13 cellular contexts compared by ENCODE assay signal in genomic region chr22:48573766-48574165, GRCh38.
"Had no signal": no experiment of that assay in that cellular context is flagged by ENCODE, and none has a peak within 500 bp of the region (broad histone marks: within the 10 kb centered on the region; RNA-seq: fewer than 3 reads in every experiment).

No MANE protein-coding gene starts in this region.

- DNase-seq: effector memory CD4-positive, alpha-beta T cell; gastrocnemius medialis; islet precursor cell; mesendoderm; naive thymus-derived CD4-positive, alpha-beta T cell; occipital lobe; spleen; stimulated activated CD4-positive, alpha-beta T cell treated with anti-CD3 and anti-CD28 coated beads, Interleukin-15, amount 100 ng/mL, for 24 hours; stimulated activated CD4-positive, alpha-beta T cell treated with anti-CD3 and anti-CD28 coated beads, Interleukin-1b, Interleukin-23, amount 100 ng/mL, for 48 hours; stimulated activated CD4-positive, alpha-beta T cell treated with anti-CD3 and anti-CD28 coated beads, Interleukin-4, amount 100 ng/mL, for 24 hours; stimulated activated naive CD8-positive, alpha-beta T cell treated with anti-CD3 and anti-CD28 coated beads, Interleukin-15, amount 100 ng/mL, for 72 hours; transverse colon had no signal

- H3K36me3 Mint-ChIP-seq: stimulated activated memory B cell treated with anti-CD40 and anti-IgM and Interleukin-4, amounts not matched to agents 10 μg/mL and 1 μg/mL and 100 μg/mL, for 72 hours had no signal

- H3K4me3 Mint-ChIP-seq: stimulated activated memory B cell treated with anti-CD40 and anti-IgM and Interleukin-4, amounts not matched to agents 10 μg/mL and 1 μg/mL and 100 μg/mL, for 72 hours; stimulated activated naive CD8-positive, alpha-beta T cell treated with anti-CD3 and anti-CD28 coated beads, Interleukin-15, amount 100 ng/mL, for 72 hours had no signal

- H3K4me1 Mint-ChIP-seq: stimulated activated memory B cell treated with anti-CD40 and anti-IgM and Interleukin-4, amounts not matched to agents 10 μg/mL and 1 μg/mL and 100 μg/mL, for 72 hours; stimulated activated naive CD8-positive, alpha-beta T cell treated with anti-CD3 and anti-CD28 coated beads, Interleukin-15, amount 100 ng/mL, for 72 hours had no signal

- H3K27ac Mint-ChIP-seq: naive thymus-derived CD4-positive, alpha-beta T cell; stimulated activated memory B cell treated with anti-CD40 and anti-IgM and Interleukin-4, amounts not matched to agents 10 μg/mL and 1 μg/mL and 100 μg/mL, for 72 hours; stimulated activated naive CD8-positive, alpha-beta T cell treated with anti-CD3 and anti-CD28 coated beads, Interleukin-15, amount 100 ng/mL, for 72 hours had no signal
